In genomic region chr3:129286081-129286480, GRCh38 we compare ENCODE assay signal across 18 cellular contexts. TPM values are rescaled to one million over a fixed set of nuclear protein-coding genes. Genes with fewer than 3 reads are reported as not detected.
DNase-seq lines count a peak whose midpoint lies in the region; ATAC-seq, FAIRE-seq and TF ChIP-seq lines count a peak whose summit lies in the region.
"Had no signal": no experiment of that assay in that cellular context is flagged by ENCODE, and none has a peak within 500 bp of the region (broad histone marks: within the 10 kb centered on the region; RNA-seq: fewer than 3 reads in every experiment).

No MANE protein-coding gene starts in this region.

- no peak overlapping the region for H2BK15ac ChIP-seq in mesendoderm (replicated peaks; ENCODE audit: low read depth)

- no peak overlapping the region for H2BK5ac ChIP-seq in mesendoderm (ENCODE audit: low read length)

- no peak overlapping the region for H3K18ac ChIP-seq in mesendoderm (ENCODE audit: low read length)

- H4K5ac ChIP-seq in mesendoderm (ENCODE audit: low read length): no peak overlapping the region

- BruUV-seq in HepG2 (replicated peaks; lab: Mats Ljungman, UMichigan): no TSS peak

- no peak overlapping the region for H3K23ac ChIP-seq in mesendoderm (ENCODE audit: low read length)

- H3K27me3 ChIP-seq in HepG2 (ENCODE audit: control insufficient read depth in 1 of 2, insufficient read depth in 2 of 2, low read length in 2 of 2) (no peaks in the 10 kb centered on the region), right lobe of liver (no peaks in the 10 kb centered on the region), adipocyte (replicated peaks; ENCODE audit: control insufficient read depth, insufficient read depth, low read length) (no peaks in the 10 kb centered on the region), subcutaneous abdominal adipose tissue (ENCODE audit: control insufficient read depth in 5 of 5, insufficient read depth in 4 of 5, low read length in 5 of 5) (no peaks in the 10 kb centered on the region), mesendoderm (ENCODE audit: insufficient read depth, low read length, poor library complexity) (no peaks in the 10 kb centered on the region), SJCRH30 (no peaks in the 10 kb centered on the region)

- H3K56ac ChIP-seq in mesendoderm (ENCODE audit: low read length): no peak overlapping the region

- TF ChIP-seq EP300 in HepG2 (IDR thresholded peaks at IDR 0.05; ENCODE audit: low read depth in 2 of 2, low read length in 2 of 2): no peak
- no peak for TF ChIP-seq EP300 in HepG2 (CRISPR knock-in tag; IDR thresholded peaks at IDR 0.05; ENCODE audit: borderline replicate concordance)

- no peaks in the 10 kb centered on the region for H4K20me1 ChIP-seq in HepG2 (ENCODE audit: insufficient read depth, low read length)

- no peak for DNase-seq in HepG2 (ENCODE audit: low spot score)
- no peak for DNase-seq in right lobe of liver
- DNase-seq in NCI-H524 treated with DMSO at 0.1 percent for 48 hours (lab: John Stamatoyannopoulos, UW): peak; percentile 99
- peak; percentile 34 for DNase-seq in adipocyte (ENCODE audit: low read depth)
- no peak for DNase-seq in mesendoderm
- DNase-seq in midbrain (lab: John Stamatoyannopoulos, UW): no peak
- DNase-seq in SJCRH30: no peak
- DNase-seq: AML-193, COR-L47, MV-4-11, NCI-H1417, NCI-H187 treated with DMSO at 0.1 percent for 48 hours, Right ventricle myocardium superior had no signal

- POLR2A ChIA-PET in HepG2 (lab: Yijun Ruan, JAX): no interaction called here

- CTCF ChIA-PET in HepG2 (lab: Yijun Ruan, JAX; ENCODE audit: low intra/inter-chr PET ratio, low total read pairs): no interaction called here

- WGBS in HepG2 (ENCODE audit: low lambda C conversion rate): 75% methylated on average over 2 of the region's 2 CpGs
- whole genome bisulfite sequencing in right lobe of liver (ENCODE audit: insufficient coverage, low coverage, low lambda C conversion rate, missing lambda C conversion rate): 88% methylated on average over 2 of the region's 2 CpGs
- WGBS in mesendoderm (ENCODE audit: extremely low coverage, insufficient coverage, low lambda C conversion rate): no CpG with 5 or more reads among the region's 2 CpGs

- no peak overlapping the region for H3K9ac ChIP-seq in HepG2 (ENCODE audit: insufficient read depth, low read depth, low read length)
- no peak overlapping the region for H3K9ac ChIP-seq in adipocyte (ENCODE audit: low read length)
- H3K9ac ChIP-seq in subcutaneous abdominal adipose tissue (ENCODE audit: low read length in 5 of 5): no peak overlapping the region
- no peak overlapping the region for H3K9ac ChIP-seq in mesendoderm (ENCODE audit: low read length)

- TF ChIP-seq CTCF in HepG2 (CRISPR knock-in tag; IDR thresholded peaks at IDR 0.05) (no peak), right lobe of liver (IDR thresholded peaks at IDR 0.05) (no peak)

- peaks cover 1% of the 10 kb centered on the region for H3K79me1 ChIP-seq in mesendoderm (ENCODE audit: low read length)

- H3K4me2 ChIP-seq in HepG2 (ENCODE audit: low read depth, low read length) (no peak overlapping the region), mesendoderm (ENCODE audit: low read length) (no peak overlapping the region)
- H3K4me2 ChIP-seq: A549 had no signal

- H3K4me3 ChIP-seq in HepG2 (replicated peaks in 1 of 3; ENCODE audit: insufficient read depth in 1 of 3, low read depth in 2 of 3, low read length in 3 of 3) (no peak overlapping the region), right lobe of liver (no peak overlapping the region), adipocyte (ENCODE audit: low read length) (no peak overlapping the region), subcutaneous abdominal adipose tissue (ENCODE audit: low read depth in 1 of 5, low read length in 5 of 5) (no peak overlapping the region), mesendoderm (ENCODE audit: low read length) (no peak overlapping the region), SJCRH30 (no peak overlapping the region)
- H3K4me3 ChIP-seq: A549, HAP-1 had no signal

- H2AK5ac ChIP-seq in mesendoderm (ENCODE audit: low read length): no peak overlapping the region

- no peak for TF ChIP-seq RAD21 in HepG2 (CRISPR knock-in tag; IDR thresholded peaks at IDR 0.05)

- no peak for TF ChIP-seq POLR2A in HepG2 (IDR thresholded peaks at IDR 0.05; ENCODE audit: insufficient read depth in 1 of 2, low read depth in 2 of 2, low read length in 2 of 2)
- no peak for TF ChIP-seq POLR2A in right lobe of liver (IDR thresholded peaks at IDR 0.05)

- ATAC-seq in HepG2: no peak
- ATAC-seq in right lobe of liver: no peak
- ATAC-seq: A549, SK-N-SH treated with all-trans-retinoic acid at 6 μM for 48 hours had no signal

- H3K27ac ChIP-seq in HepG2 (ENCODE audit: extremely low read length, insufficient read depth, low read length) (no peak overlapping the region), right lobe of liver (no peak overlapping the region), subcutaneous abdominal adipose tissue (ENCODE audit: low read depth, low read length) (peak overlapping the region; percentile 41), mesendoderm (ENCODE audit: low read depth, low read length) (no peak overlapping the region), SJCRH30 (no peak overlapping the region)
- H3K27ac ChIP-seq: A549 had no signal

- H3K9me3 ChIP-seq in HepG2 (ENCODE audit: low read length): no peaks in the 10 kb centered on the region
- H3K9me3 ChIP-seq in right lobe of liver: no peaks in the 10 kb centered on the region
- no peaks in the 10 kb centered on the region for H3K9me3 ChIP-seq in adipocyte (ENCODE audit: control insufficient read depth, low read length)
- H3K9me3 ChIP-seq in subcutaneous abdominal adipose tissue (ENCODE audit: control insufficient read depth in 5 of 5, low read length in 5 of 5): no peaks in the 10 kb centered on the region
- H3K9me3 ChIP-seq in SJCRH30 (replicated peaks): no peaks in the 10 kb centered on the region
- H3K9me3 ChIP-seq: A549, HAP-1 had no signal

- H2AFZ ChIP-seq in HepG2 (ENCODE audit: low read length): no peak overlapping the region

- H4K8ac ChIP-seq in mesendoderm (ENCODE audit: low read depth, low read length): no peak overlapping the region

- H3K4me1 ChIP-seq in HepG2 (ENCODE audit: insufficient read depth, low read length) (peaks cover 32% of the 10 kb centered on the region), right lobe of liver (peaks cover 0 to 15% (median 6%) of the 10 kb centered on the region in 4 donors), adipocyte (ENCODE audit: control insufficient read depth, insufficient read depth, low read length) (peaks cover 32% of the 10 kb centered on the region), subcutaneous abdominal adipose tissue (ENCODE audit: control insufficient read depth in 5 of 5, insufficient read depth in 5 of 5, low read length in 5 of 5) (peaks cover 0 to 31% (median 16%) of the 10 kb centered on the region in 5 donors), mesendoderm (ENCODE audit: control insufficient read depth, low read depth, low read length) (no peaks in the 10 kb centered on the region), SJCRH30 (no peaks in the 10 kb centered on the region)
- H3K4me1 ChIP-seq: HAP-1 had no signal

- no peak overlapping the region for H2BK120ac ChIP-seq in mesendoderm (ENCODE audit: low read depth, low read length)

- in situ Hi-C loops in HepG2 (cut with HindIII; ENCODE audit: extremely low pct_ligation_motif_present, low pct_unique_long_range_greater_than_20kb): no loop called here

- H3K36me3 ChIP-seq in HepG2 (replicated peaks in 1 of 2; ENCODE audit: control insufficient read depth in 1 of 2, insufficient read depth in 2 of 2, low read length in 2 of 2) (peaks cover 2 to 25% of the 10 kb centered on the region in 2 experiments; a peak in 3 of 5 replicates), right lobe of liver (peaks cover 0 to 24% (median 2%) of the 10 kb centered on the region in 4 donors), adipocyte (ENCODE audit: control insufficient read depth, insufficient read depth, low read length, severe bottlenecking) (peaks cover 27% of the 10 kb centered on the region), subcutaneous abdominal adipose tissue (ENCODE audit: control insufficient read depth in 5 of 5, insufficient read depth in 5 of 5, low read length in 5 of 5) (peaks cover 4 to 36% (median 24%) of the 10 kb centered on the region in 5 donors), mesendoderm (ENCODE audit: control insufficient read depth, insufficient read depth, low read length) (no peaks in the 10 kb centered on the region), SJCRH30 (peaks cover 3% of the 10 kb centered on the region)

- intact Hi-C loops in HepG2 (cut with micrococcal nuclease; ENCODE audit: unreplicated experiment): no loop called here
- intact Hi-C loops in right lobe of liver (cut with DNase I): loop anchor here in 1 of 2 donors (5.0 kb wide), 1 partner anchor 36 kb away; no protein-coding TSS in a partner anchor

- H3K79me2 ChIP-seq in HepG2 (ENCODE audit: insufficient read depth, low read length) (peaks cover 2% of the 10 kb centered on the region), mesendoderm (ENCODE audit: control insufficient read depth, insufficient read depth, low read length) (no peaks in the 10 kb centered on the region)

- H3K4ac ChIP-seq in mesendoderm (ENCODE audit: low read depth, low read length): no peak overlapping the region

- no peak for FAIRE-seq in HepG2 (lab: Jason Lieb, UNC)
- FAIRE-seq: A549, RCC 7860 had no signal

RNA-seq across cellular contexts. Expression of gene HMCES, which starts 7.4 kb away (rescaled TPM):
- 37.5 and 52.4 TPM in 2 replicates for total RNA-seq in HepG2 (2016; rRNA removed; fragmentation: Illumina TruSeq; extraction: Trizol)
- total RNA-seq in HepG2 (2016; cell fraction: cytosol; rRNA removed; fragmentation: Illumina TruSeq; extraction: Trizol; ENCODE audit: low read depth): 5.9 and 6.0 TPM in 2 replicates
- 39.9 and 50.0 TPM in 2 replicates for total RNA-seq in HepG2 (2016; cell fraction: insoluble cytoplasmic fraction; rRNA removed; fragmentation: Illumina TruSeq; extraction: Trizol)
- 15.6 and 17.9 TPM in 2 replicates for total RNA-seq in HepG2 (2016; cell fraction: membrane; rRNA removed; fragmentation: Illumina TruSeq; extraction: Trizol)
- total RNA-seq in HepG2 (2016; cell fraction: nucleus; rRNA removed; fragmentation: Illumina TruSeq; extraction: Trizol): 19.5 and 22.8 TPM in 2 replicates
- 16.1 and 20.1 TPM in 2 replicates for polyA plus RNA-seq in HepG2 (2011; rRNA removed)
- 12.5 and 16.0 TPM in 2 replicates for polyA plus RNA-seq in HepG2 (2011; cell fraction: cytosol; rRNA removed)
- 7.8 and 11.5 TPM in 2 replicates for polyA plus RNA-seq in HepG2 (2011; cell fraction: nucleus; rRNA removed)
- 23.1 and 26.3 TPM in 2 replicates for polyA plus RNA-seq in HepG2 (2012)
- 10.2 and 11.1 TPM in 2 replicates for polyA plus RNA-seq in HepG2 (2016; cell fraction: cytosol; fragmentation: Illumina TruSeq; extraction: Trizol; ENCODE audit: low read depth)
- polyA plus RNA-seq in HepG2 (2016; cell fraction: insoluble cytoplasmic fraction; fragmentation: Illumina TruSeq; extraction: Trizol; ENCODE audit: low read depth): 61.1 and 65.6 TPM in 2 replicates
- polyA plus RNA-seq in HepG2 (2016; cell fraction: membrane; fragmentation: Illumina TruSeq; extraction: Trizol; ENCODE audit: low read depth): 16.9 and 18.1 TPM in 2 replicates
- polyA plus RNA-seq in HepG2 (2016; cell fraction: nucleus; fragmentation: Illumina TruSeq; extraction: Trizol; ENCODE audit: insufficient read depth, low read depth): 34.4 and 36.9 TPM in 2 replicates
- polyA minus RNA-seq in HepG2 (2011; rRNA and poly(A)+ RNA removed; ENCODE audit: low replicate concordance): 9.7 and 17.6 TPM in 2 replicates
- polyA minus RNA-seq in HepG2 (2011; cell fraction: cytosol; rRNA and poly(A)+ RNA removed): 12.7 and 20.2 TPM in 2 replicates
- polyA minus RNA-seq in HepG2 (2011; cell fraction: nucleus; rRNA and poly(A)+ RNA removed): 7.2 and 8.7 TPM in 2 replicates
- total RNA-seq in right lobe of liver: 10 to 100 TPM; 17.4 to 36.9 (median 20.1) TPM
- polyA plus RNA-seq in mesendoderm (2013, experiment 1 of 2): 25.1 TPM
- 25.3 TPM for polyA plus RNA-seq in mesendoderm (2013, experiment 2 of 2)
- total RNA-seq in SJCRH30 (2014; rRNA removed; shearing (Covaris generic)): 29.1 and 30.7 TPM in 2 replicates

RNA-seq across cellular contexts. Expression of gene COPG1, which starts 36.7 kb away (rescaled TPM):
- total RNA-seq in HepG2 (2016; rRNA removed; fragmentation: Illumina TruSeq; extraction: Trizol) (166 and 201 TPM in 2 replicates), right lobe of liver (100 to 1,000 TPM in 5 of 6 experiments, 10 to 100 TPM in 1; 75.9 to 140 (median 119) TPM)
- total RNA-seq in HepG2 (2016; cell fraction: cytosol; rRNA removed; fragmentation: Illumina TruSeq; extraction: Trizol; ENCODE audit: low read depth): 32.6 and 33.3 TPM in 2 replicates
- total RNA-seq in HepG2 (2016; cell fraction: insoluble cytoplasmic fraction; rRNA removed; fragmentation: Illumina TruSeq; extraction: Trizol): 161 and 187 TPM in 2 replicates
- total RNA-seq in HepG2 (2016; cell fraction: membrane; rRNA removed; fragmentation: Illumina TruSeq; extraction: Trizol): 53.2 and 59.5 TPM in 2 replicates
- total RNA-seq in HepG2 (2016; cell fraction: nucleus; rRNA removed; fragmentation: Illumina TruSeq; extraction: Trizol): 112 and 137 TPM in 2 replicates
- 96.0 and 98.6 TPM in 2 replicates for polyA plus RNA-seq in HepG2 (2011; rRNA removed)
- polyA plus RNA-seq in HepG2 (2011; cell fraction: cytosol; rRNA removed): 50.1 and 58.7 TPM in 2 replicates
- polyA plus RNA-seq in HepG2 (2011; cell fraction: nucleus; rRNA removed): 113 and 136 TPM in 2 replicates
- 104 and 119 TPM in 2 replicates for polyA plus RNA-seq in HepG2 (2012)
- polyA plus RNA-seq in HepG2 (2016; cell fraction: cytosol; fragmentation: Illumina TruSeq; extraction: Trizol; ENCODE audit: low read depth): 13.1 and 15.7 TPM in 2 replicates
- polyA plus RNA-seq in HepG2 (2016; cell fraction: insoluble cytoplasmic fraction; fragmentation: Illumina TruSeq; extraction: Trizol; ENCODE audit: low read depth): 185 and 197 TPM in 2 replicates
- polyA plus RNA-seq in HepG2 (2016; cell fraction: membrane; fragmentation: Illumina TruSeq; extraction: Trizol; ENCODE audit: low read depth): 21.2 and 23.0 TPM in 2 replicates
- polyA plus RNA-seq in HepG2 (2016; cell fraction: nucleus; fragmentation: Illumina TruSeq; extraction: Trizol; ENCODE audit: insufficient read depth, low read depth): 168 and 188 TPM in 2 replicates
- 210 and 345 TPM in 2 replicates for polyA minus RNA-seq in HepG2 (2011; rRNA and poly(A)+ RNA removed; ENCODE audit: low replicate concordance)
- 121 and 122 TPM in 2 replicates for polyA minus RNA-seq in HepG2 (2011; cell fraction: cytosol; rRNA and poly(A)+ RNA removed)
- 147 and 157 TPM in 2 replicates for polyA minus RNA-seq in HepG2 (2011; cell fraction: nucleus; rRNA and poly(A)+ RNA removed)
- polyA plus RNA-seq in mesendoderm (2013, experiment 1 of 2): 44.8 TPM
- 44.9 TPM for polyA plus RNA-seq in mesendoderm (2013, experiment 2 of 2)
- total RNA-seq in SJCRH30 (2014; rRNA removed; shearing (Covaris generic)): 87.3 and 89.5 TPM in 2 replicates

Comparison
In these comparisons a context has a peak if more than half of its experiments do, and no peak if none do; other contexts are left out.
1. DNase-seq: peak in NCI-H524 treated with DMSO at 0.1 percent for 48 hours (single experiment) and adipocyte (single experiment); none in HepG2 (single experiment), right lobe of liver (0 of 3), mesendoderm (single experiment), midbrain (single experiment) and SJCRH30 (0 of 2).